22 cellular contexts compared by ENCODE assay signal in the genomic region with DNA sequence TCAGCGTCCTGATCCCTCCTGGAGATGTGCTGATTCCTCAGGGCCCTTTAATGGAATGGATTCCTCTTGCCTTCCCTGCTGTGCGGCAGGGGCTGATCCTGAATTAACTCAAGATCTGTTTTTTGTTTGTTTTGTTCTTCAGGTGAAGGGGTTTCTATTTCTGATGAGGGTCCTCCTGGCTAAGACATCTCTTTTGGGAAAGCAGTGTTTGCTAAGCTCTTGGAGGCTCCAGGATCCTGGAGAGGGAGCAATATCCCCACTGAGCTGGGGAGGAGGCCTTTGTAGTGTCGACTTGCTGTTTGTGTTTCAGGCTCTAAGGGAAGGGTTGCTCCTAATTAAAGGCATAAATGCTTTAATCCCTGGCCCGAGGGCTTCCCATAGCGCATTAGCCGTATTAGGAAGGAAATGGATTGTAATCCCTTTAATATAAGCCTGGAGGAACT.
DNase-seq lines count a peak whose midpoint lies in the region; ATAC-seq and TF ChIP-seq lines count a peak whose summit lies in the region.
"Had no signal": no experiment of that assay in that cellular context is flagged by ENCODE, and none has a peak within 500 bp of the region (broad histone marks: within the 10 kb centered on the region; RNA-seq: fewer than 3 reads in every experiment).

No MANE protein-coding gene starts in this region.

- no peak overlapping the region for H3K4me3 ChIP-seq in WERI-Rb-1 (ENCODE audit: low read depth, low read length)
- H3K4me3 ChIP-seq in neural progenitor cell, result no peak overlapping the region
- H3K4me3 ChIP-seq in CD8-positive, alpha-beta T cell (ENCODE audit: low read depth, low read length), result no peak overlapping the region
- no peak overlapping the region for H3K4me3 ChIP-seq in right lobe of liver
- H3K4me3 ChIP-seq: heart right ventricle, sigmoid colon, SJSA1, vagina had no signal

- H3F3A ChIP-seq in neural progenitor cell (ENCODE audit: low read depth), result peaks cover 27% of the 10 kb centered on the region

- no peak for TF ChIP-seq POLR2A in right lobe of liver (IDR thresholded peaks at IDR 0.05)

- no peaks in the 10 kb centered on the region for H3K79me2 ChIP-seq in neural progenitor cell (ENCODE audit: low read depth)

- no peak overlapping the region for H2AFZ ChIP-seq in neural progenitor cell (replicated peaks)

- H3K4me1 Mint-ChIP-seq in neural progenitor cell, result peaks cover 18% of the 10 kb centered on the region
- no peaks in the 10 kb centered on the region for H3K4me1 Mint-ChIP-seq in CD8-positive, alpha-beta T cell (ENCODE audit: low read depth)
- H3K4me1 Mint-ChIP-seq: activated naive CD4-positive, alpha-beta T cell treated with anti-CD3 and anti-CD28 coated beads, Interleukin-2, amount 10 ng/mL, durations not matched to agents 7 days and 5 days had no signal

- H3K27ac Mint-ChIP-seq in neural progenitor cell, result no peak overlapping the region
- H3K27ac Mint-ChIP-seq in CD8-positive, alpha-beta T cell, result no peak overlapping the region
- H3K27ac Mint-ChIP-seq: activated naive CD4-positive, alpha-beta T cell treated with anti-CD3 and anti-CD28 coated beads, Interleukin-2, amount 10 ng/mL, durations not matched to agents 7 days and 5 days; dendritic cell treated with granulocyte-macrophage colony-stimulating factor and Interleukin-4, amounts not matched to agents 40 ng/mL and 50 ng/mL, for 4 days; nephron progenitor cell; T-helper 1 cell treated with Interleukin-12 subunit alpha and Interleukin-12 subunit beta and Interleukin-4 antibody, amounts not matched to agents 30 μg/mL and 1 μg/mL, for 36 hours had no signal

- POLR2A ChIA-PET in CD8-positive, alpha-beta T cell (lab: Charles Lee), result no interaction called here

- peaks cover 18% of the 10 kb centered on the region for H3K4me1 ChIP-seq in neural progenitor cell
- H3K4me1 ChIP-seq in CD8-positive, alpha-beta T cell (ENCODE audit: insufficient read depth, low read length), result no peaks in the 10 kb centered on the region
- no peaks in the 10 kb centered on the region for H3K4me1 ChIP-seq in right lobe of liver
- H3K4me1 ChIP-seq: heart right ventricle, sigmoid colon, SJSA1, vagina had no signal

- no peak overlapping the region for H3K9ac ChIP-seq in neural progenitor cell

- peaks cover 35% of the 10 kb centered on the region for H4K20me1 ChIP-seq in neural progenitor cell (ENCODE audit: low read depth)

- DNase-seq in ELF-1 (ENCODE audit: low read depth, low spot score), result peak; percentile 85
- DNase-seq in NCI-H2029 (lab: John Stamatoyannopoulos, UW), result peak; percentile 22
- peak; percentile 12 for DNase-seq in WERI-Rb-1
- peak; percentile 91 for DNase-seq in neural progenitor cell (ENCODE audit: low spot score)
- DNase-seq in CD8-positive, alpha-beta T cell, result no peak
- DNase-seq in cardiac septum (ENCODE audit: low spot score), result no peak
- DNase-seq in right lobe of liver, result no peak
- DNase-seq: activated CD4-positive, alpha-beta T cell treated with anti-CD3 and anti-CD28 coated beads for 4 hours; activated naive CD4-positive, alpha-beta T cell treated with anti-CD3 and anti-CD28 coated beads, Interleukin-2, amount 10 ng/mL, durations not matched to agents 7 days and 5 days; amygdala; DND-41; heart right ventricle; NCI-H1048; NCI-H774; nephron progenitor cell; sigmoid colon; substantia nigra had no signal

- H3K36me3 Mint-ChIP-seq in neural progenitor cell, result no peaks in the 10 kb centered on the region
- no peaks in the 10 kb centered on the region for H3K36me3 Mint-ChIP-seq in CD8-positive, alpha-beta T cell
- H3K36me3 Mint-ChIP-seq: activated naive CD4-positive, alpha-beta T cell treated with anti-CD3 and anti-CD28 coated beads, Interleukin-2, amount 10 ng/mL, durations not matched to agents 7 days and 5 days had no signal

- 46% methylated on average over 6 of the region's 6 CpGs for WGBS in right lobe of liver (ENCODE audit: insufficient coverage, low coverage, low lambda C conversion rate, missing lambda C conversion rate)

- intact Hi-C loops in CD8-positive, alpha-beta T cell (cut with DNase I, micrococcal nuclease), result no loop called here
- intact Hi-C loops in cardiac septum (cut with DNase I) (no loop called here), right lobe of liver (cut with DNase I) (no loop called here)

- H3K9me3 Mint-ChIP-seq in neural progenitor cell, result peaks cover 5% of the 10 kb centered on the region
- peaks cover 4% of the 10 kb centered on the region for H3K9me3 Mint-ChIP-seq in CD8-positive, alpha-beta T cell
- H3K9me3 Mint-ChIP-seq: activated naive CD4-positive, alpha-beta T cell treated with anti-CD3 and anti-CD28 coated beads, Interleukin-2, amount 10 ng/mL, durations not matched to agents 7 days and 5 days; dendritic cell treated with granulocyte-macrophage colony-stimulating factor and Interleukin-4, amounts not matched to agents 40 ng/mL and 50 ng/mL, for 4 days; T-helper 1 cell treated with Interleukin-12 subunit alpha and Interleukin-12 subunit beta and Interleukin-4 antibody, amounts not matched to agents 30 μg/mL and 1 μg/mL, for 36 hours had no signal

- peaks cover 46% of the 10 kb centered on the region for H3K27me3 Mint-ChIP-seq in neural progenitor cell (ENCODE audit: insufficient read depth, low read depth)
- peaks cover 28% of the 10 kb centered on the region for H3K27me3 Mint-ChIP-seq in CD8-positive, alpha-beta T cell (ENCODE audit: low read depth)
- H3K27me3 Mint-ChIP-seq: dendritic cell treated with granulocyte-macrophage colony-stimulating factor and Interleukin-4, amounts not matched to agents 40 ng/mL and 50 ng/mL, for 4 days had no signal

- H3K36me3 ChIP-seq in WERI-Rb-1 (no peaks in the 10 kb centered on the region), neural progenitor cell (no peaks in the 10 kb centered on the region), right lobe of liver (no peaks in the 10 kb centered on the region)
- no peaks in the 10 kb centered on the region for H3K36me3 ChIP-seq in CD8-positive, alpha-beta T cell (ENCODE audit: insufficient read depth, low read length)
- H3K36me3 ChIP-seq: heart right ventricle, sigmoid colon, SJSA1, vagina had no signal

- H3K9me3 ChIP-seq in WERI-Rb-1 (ENCODE audit: severe bottlenecking) (peaks cover 2% of the 10 kb centered on the region), neural progenitor cell (ENCODE audit: low read depth) (no peaks in the 10 kb centered on the region), right lobe of liver (no peaks in the 10 kb centered on the region)
- no peaks in the 10 kb centered on the region for H3K9me3 ChIP-seq in CD8-positive, alpha-beta T cell (ENCODE audit: low read length)
- H3K9me3 ChIP-seq: SJSA1, vagina had no signal

- H3K4me3 Mint-ChIP-seq in neural progenitor cell, result no peak overlapping the region
- no peak overlapping the region for H3K4me3 Mint-ChIP-seq in CD8-positive, alpha-beta T cell
- H3K4me3 Mint-ChIP-seq: activated naive CD4-positive, alpha-beta T cell treated with anti-CD3 and anti-CD28 coated beads, Interleukin-2, amount 10 ng/mL, durations not matched to agents 7 days and 5 days; dendritic cell treated with granulocyte-macrophage colony-stimulating factor and Interleukin-4, amounts not matched to agents 40 ng/mL and 50 ng/mL, for 4 days; nephron progenitor cell; T-helper 1 cell treated with Interleukin-12 subunit alpha and Interleukin-12 subunit beta and Interleukin-4 antibody, amounts not matched to agents 30 μg/mL and 1 μg/mL, for 36 hours had no signal

- no peak overlapping the region for H3K27ac ChIP-seq in WERI-Rb-1
- H3K27ac ChIP-seq in neural progenitor cell, result no peak overlapping the region
- H3K27ac ChIP-seq in CD8-positive, alpha-beta T cell (ENCODE audit: low read depth, low read length), result no peak overlapping the region
- H3K27ac ChIP-seq in right lobe of liver, result no peak overlapping the region
- H3K27ac ChIP-seq: heart right ventricle, sigmoid colon, SJSA1, vagina had no signal

- peak overlapping the region; percentile 15 for H3K4me2 ChIP-seq in neural progenitor cell

- CTCF ChIA-PET in CD8-positive, alpha-beta T cell (lab: Charles Lee), result interaction anchor here (0.6 kb wide), 1 partner anchor 457 kb away, joined by 3 read pairs; no protein-coding TSS in a partner anchor

- TF ChIP-seq CTCF in WERI-Rb-1 (IDR thresholded peaks at IDR 0.05; ENCODE audit: low read depth, low read length) (no peak), neural progenitor cell (IDR thresholded peaks at IDR 0.05) (no peak), right lobe of liver (IDR thresholded peaks at IDR 0.05) (no peak)
- no peak for TF ChIP-seq CTCF in CD8-positive, alpha-beta T cell (IDR thresholded peaks at IDR 0.05)

- H3K27me3 ChIP-seq in WERI-Rb-1 (ENCODE audit: insufficient read depth, low read depth, severe bottlenecking) (peaks cover 75% of the 10 kb centered on the region), neural progenitor cell (peaks cover 83% of the 10 kb centered on the region), right lobe of liver (no peaks in the 10 kb centered on the region)
- H3K27me3 ChIP-seq in CD8-positive, alpha-beta T cell (ENCODE audit: insufficient read depth, low read length), result no peaks in the 10 kb centered on the region
- H3K27me3 ChIP-seq: sigmoid colon, vagina had no signal

- ATAC-seq in CD8-positive, alpha-beta T cell, result no peak
- ATAC-seq in right lobe of liver, result no peak
- ATAC-seq: heart right ventricle, HepG2 had no signal

Comparison
In these comparisons a context has a peak if more than half of its experiments do, and no peak if none do; other contexts are left out.
1. DNase-seq: peak in ELF-1 (single experiment), NCI-H2029 (single experiment), WERI-Rb-1 (single experiment) and neural progenitor cell (single experiment); none in CD8-positive, alpha-beta T cell (0 of 7), cardiac septum (single experiment) and right lobe of liver (0 of 3).